ENCODE assay signal across 13 cellular contexts in the genomic region with DNA sequence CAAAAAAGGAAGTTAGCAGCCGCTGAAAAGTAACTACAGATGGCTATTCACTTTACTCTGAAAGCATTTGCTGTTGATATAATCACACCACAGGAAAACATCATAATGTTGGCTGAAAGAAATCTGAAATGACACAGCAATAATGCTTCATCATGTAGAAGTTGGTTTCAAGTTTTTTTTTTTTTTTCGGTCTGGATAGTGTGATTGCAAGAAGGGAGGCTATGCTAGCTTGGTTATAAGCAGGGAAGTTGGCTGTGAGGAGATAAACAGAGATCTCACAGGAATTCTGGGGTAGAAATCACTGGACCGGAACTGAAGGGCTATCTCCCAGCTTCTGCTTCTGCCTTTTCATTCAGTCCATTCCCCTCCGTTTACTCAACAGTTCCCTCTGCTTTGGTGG. TPM values are rescaled to one million over a fixed set of nuclear protein-coding genes. Genes with fewer than 3 reads are reported as not detected.
DNase-seq lines count a peak whose midpoint lies in the region.
"Had no signal": no experiment of that assay in that cellular context is flagged by ENCODE, and none has a peak within 500 bp of the region (broad histone marks: within the 10 kb centered on the region; RNA-seq: fewer than 3 reads in every experiment).

No MANE protein-coding gene starts in this region.

- H3K27me3 ChIP-seq in muscle layer of duodenum (ENCODE audit: low read depth, low read length): no peaks in the 10 kb centered on the region

- no peaks in the 10 kb centered on the region for H3K36me3 ChIP-seq in muscle layer of duodenum (ENCODE audit: control insufficient read depth in 1 of 2, insufficient read depth in 2 of 2, low read length in 2 of 2)

- H3K4me3 ChIP-seq in muscle layer of duodenum (ENCODE audit: low read depth in 1 of 2, low read length in 2 of 2): no peak overlapping the region

- H3K9me3 ChIP-seq in muscle layer of duodenum (ENCODE audit: control insufficient read depth in 1 of 2, low read length in 2 of 2): no peaks in the 10 kb centered on the region

- H3K4me1 ChIP-seq in muscle layer of duodenum (ENCODE audit: control insufficient read depth in 1 of 2, insufficient read depth in 2 of 2, low read length in 2 of 2): peaks cover 0 to 3% of the 10 kb centered on the region in 2 donors

- DNase-seq in AG08395 (ENCODE audit: low spot score): peak; percentile 34
- peak; percentile 15 for DNase-seq in HCEC 1CT
- peak; percentile 41 to 68 for DNase-seq in dermis microvascular lymphatic vessel endothelial cell (ENCODE audit: low read depth in 2 of 2)
- no peak for DNase-seq in HPDE6-E6E7 (ENCODE audit: extremely low spot score)
- no peak for DNase-seq in cerebellar nuclear complex (lab: John Stamatoyannopoulos, UW)
- no peak for DNase-seq in NCI-H2171 (lab: John Stamatoyannopoulos, UW)
- DNase-seq in kidney glomerular epithelial cell (lab: John Stamatoyannopoulos, UW): no peak
- DNase-seq: NCI-H1694, NCI-H774, nephron progenitor cell, SIG-M5 had no signal

- H3K27ac ChIP-seq in muscle layer of duodenum (ENCODE audit: low read length): peak overlapping the region; percentile 48
- H3K27ac ChIP-seq: VCaP had no signal

RNA-seq across cellular contexts. Expression of a gene that starts 57.9 kb away (rescaled TPM):
- 56.5 and 84.6 TPM in 2 replicates for total RNA-seq in dermis microvascular lymphatic vessel endothelial cell

Comparison
In these comparisons a context has a peak if more than half of its experiments do, and no peak if none do; other contexts are left out.
1. DNase-seq: peak in AG08395 (single experiment), HCEC 1CT (single experiment) and dermis microvascular lymphatic vessel endothelial cell (2 of 2); none in HPDE6-E6E7 (single experiment), cerebellar nuclear complex (0 of 2), NCI-H2171 (single experiment) and kidney glomerular epithelial cell (single experiment).